In genomic region chr17:15237106-15237425, GRCh38 we compare ENCODE assay signal across 20 cellular contexts.
"Had no signal": no experiment of that assay in that cellular context is flagged by ENCODE, and none has a peak within 500 bp of the region (broad histone marks: within the 10 kb centered on the region; RNA-seq: fewer than 3 reads in every experiment).

No MANE protein-coding gene starts in this region.

- H3K4me3 ChIP-seq: mucosa of descending colon, suprapubic skin, tibial nerve had no signal

- ATAC-seq: left ventricle myocardium superior; mucosa of descending colon; right cardiac atrium; stimulated activated naive CD8-positive, alpha-beta T cell treated with anti-CD3 and anti-CD28 coated beads, Interleukin-15, amount 100 ng/mL, for 72 hours; WTC11 had no signal

- H3K9ac ChIP-seq: parathyroid adenoma had no signal

- DNase-seq: activated CD4-positive, alpha-beta T cell treated with anti-CD3 and anti-CD28 coated beads, Interleukin-2, amount 50 U/mL, for 4 hours; activated naive CD4-positive, alpha-beta T cell treated with Interleukin-2 at 50 U/mL for 16 hours; activated naive CD8-positive, alpha-beta T cell treated with anti-CD3 and anti-CD28 coated beads for 36 hours; activated T-cell treated with anti-CD3 and anti-CD28 coated beads, Interleukin-2, amount 50 U/mL, for 48 hours; central memory CD4-positive, alpha-beta T cell; effector memory CD4-positive, alpha-beta T cell; foreskin melanocyte; immature natural killer cell; left ventricle myocardium superior; mucosa of descending colon; nephron progenitor cell; right cardiac atrium; stimulated activated CD4-positive, alpha-beta T cell treated with anti-CD3 and anti-CD28 coated beads, Interleukin-1b, Interleukin-23, amount 100 ng/mL, for 48 hours; stimulated activated naive CD8-positive, alpha-beta T cell treated with anti-CD3 and anti-CD28 coated beads, Interleukin-15, amount 100 ng/mL, for 72 hours; T1000 had no signal

- FAIRE-seq: astrocyte had no signal

- H2AFZ ChIP-seq: parathyroid adenoma had no signal

- H3K9me3 ChIP-seq: mucosa of descending colon, suprapubic skin, tibial nerve had no signal

- H3K27me3 ChIP-seq: suprapubic skin, tibial nerve had no signal

- H3K27ac ChIP-seq: parathyroid adenoma, suprapubic skin, tibial nerve had no signal

- H3K79me2 ChIP-seq: parathyroid adenoma had no signal

- H3K4me1 ChIP-seq: parathyroid adenoma had no signal
